ENCODE assay signal across 12 cellular contexts in the genomic region with DNA sequence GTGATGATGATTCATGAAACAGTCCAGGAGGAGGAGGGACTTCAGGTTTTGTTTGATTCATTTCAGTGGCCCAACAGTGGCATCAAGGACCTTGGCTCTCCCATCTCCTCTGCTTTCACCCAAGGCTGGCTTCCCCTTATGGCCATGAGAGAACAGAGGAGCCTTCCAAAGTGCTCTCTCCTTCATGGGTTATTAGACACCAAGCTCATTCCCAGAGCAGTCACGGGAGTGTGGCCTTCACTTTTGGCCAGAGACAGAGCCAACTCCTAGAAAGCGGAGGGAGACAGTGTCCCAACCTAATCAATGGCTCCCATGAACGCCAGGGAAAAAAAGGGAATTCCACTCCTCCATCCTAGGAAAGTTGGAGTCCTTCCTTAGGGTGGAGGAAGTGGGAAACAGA. TPM values are rescaled to one million over a fixed set of nuclear protein-coding genes. Genes with fewer than 3 reads are reported as not detected.
A peak's percentile ranks its signal among the peaks of the same experiment; 100 is the strongest.
DNase-seq lines count a peak whose midpoint lies in the region; ATAC-seq, FAIRE-seq and TF ChIP-seq lines count a peak whose summit lies in the region.
"Had no signal": no experiment of that assay in that cellular context is flagged by ENCODE, and none has a peak within 500 bp of the region (broad histone marks: within the 10 kb centered on the region; RNA-seq: fewer than 3 reads in every experiment).

No MANE protein-coding gene starts in this region.

- H3K9ac ChIP-seq in SK-N-MC (ENCODE audit: insufficient read length), result no peak overlapping the region
- no peak overlapping the region for H3K9ac ChIP-seq in endothelial cell of umbilical vein (replicated peaks; ENCODE audit: extremely low read depth, insufficient read depth, low read length)
- H3K9ac ChIP-seq in skeletal muscle satellite cell (ENCODE audit: low read depth, low read length), result no peak overlapping the region

- DNase-seq in T-helper 1 cell (no peak), SK-N-MC (ENCODE audit: low read depth, low spot score) (no peak), endothelial cell of umbilical vein (ENCODE audit: low read depth, low spot score) (no peak)
- DNase-seq: HCEC 1CT; stimulated activated CD4-positive, alpha-beta T cell treated with anti-CD3 and anti-CD28 coated beads, Interleukin-2, amount 100 ng/mL, for 48 hours had no signal

- ATAC-seq in gastroesophageal sphincter, result no peak
- no peak for ATAC-seq in GM18867 (IDR thresholded peaks at IDR 0.05; ENCODE audit: unreplicated experiment)
- ATAC-seq in HG02852 (IDR thresholded peaks at IDR 0.05; ENCODE audit: unreplicated experiment), result no peak

- intact Hi-C loops in endothelial cell of umbilical vein (cut with micrococcal nuclease), result no loop called here

- dilution Hi-C loops in endothelial cell of umbilical vein (cut with MboI; ENCODE audit: extremely low pct_ligation_motif_present, low sequenced_read_pairs), result no loop called here

- H3K27ac Mint-ChIP-seq in T-helper 1 cell treated with Interleukin-12 subunit alpha and Interleukin-12 subunit beta and Interleukin-4 antibody, amounts not matched to agents 30 μg/mL and 1 μg/mL, for 36 hours, result no peak overlapping the region

- H3K9me3 Mint-ChIP-seq in T-helper 1 cell treated with Interleukin-12 subunit alpha and Interleukin-12 subunit beta and Interleukin-4 antibody, amounts not matched to agents 30 μg/mL and 1 μg/mL, for 36 hours, result no peaks in the 10 kb centered on the region

- peaks cover 51% of the 10 kb centered on the region for H3K4me1 Mint-ChIP-seq in T-helper 1 cell treated with Interleukin-12 subunit alpha and Interleukin-12 subunit beta and Interleukin-4 antibody, amounts not matched to agents 30 μg/mL and 1 μg/mL, for 36 hours (ENCODE audit: low read depth)

- no peak for TF ChIP-seq EP300 in gastroesophageal sphincter (IDR thresholded peaks at IDR 0.05)

- no peaks in the 10 kb centered on the region for H4K20me1 ChIP-seq in endothelial cell of umbilical vein (replicated peaks; ENCODE audit: control insufficient read depth, extremely low read depth, insufficient read depth, low read length)

- H3K4me3 ChIP-seq in SK-N-MC, result peak overlapping the region; percentile 87
- H3K4me3 ChIP-seq in endothelial cell of umbilical vein (replicated peaks in 1 of 3; ENCODE audit: insufficient read depth in 1 of 3, low read depth in 1 of 3, low read length in 3 of 3), result no peak overlapping the region
- peak overlapping the region; percentile 93 for H3K4me3 ChIP-seq in skeletal muscle satellite cell (ENCODE audit: low read length)
- no peak overlapping the region for H3K4me3 ChIP-seq in gastroesophageal sphincter
- H3K4me3 ChIP-seq: lung had no signal

- no CpG with 5 or more reads among the region's 3 CpGs for WGBS in gastroesophageal sphincter (ENCODE audit: low coverage in 1 of 2), 2 donors

- H3K4me1 ChIP-seq in endothelial cell of umbilical vein (ENCODE audit: control insufficient read depth, extremely low read depth, insufficient read depth, low read length) (peaks cover 34% of the 10 kb centered on the region), skeletal muscle satellite cell (ENCODE audit: control insufficient read depth, insufficient read depth, low read length) (peaks cover 26% of the 10 kb centered on the region), gastroesophageal sphincter (peaks cover 0 to 52% (median 28%) of the 10 kb centered on the region in 3 donors)

- H3K27me3 ChIP-seq in endothelial cell of umbilical vein (ENCODE audit: control insufficient read depth in 2 of 2, insufficient read depth in 2 of 2, low read length in 2 of 2) (no peaks in the 10 kb centered on the region), skeletal muscle satellite cell (ENCODE audit: control insufficient read depth, insufficient read depth, low read length) (no peaks in the 10 kb centered on the region), gastroesophageal sphincter (peaks cover 21% of the 10 kb centered on the region)

- H3K4me2 ChIP-seq in endothelial cell of umbilical vein (ENCODE audit: insufficient read depth, low read length) (peak overlapping the region; percentile 67), skeletal muscle satellite cell (ENCODE audit: low read length) (peak overlapping the region; percentile 88)

- BruUV-seq in endothelial cell of umbilical vein (replicated peaks; lab: Mats Ljungman, UMichigan), result no TSS peak

- H3K79me2 ChIP-seq in endothelial cell of umbilical vein (ENCODE audit: control insufficient read depth, insufficient read depth, low read length), result peaks cover 13% of the 10 kb centered on the region

- H3K9me3 ChIP-seq in SK-N-MC (ENCODE audit: low read depth, low read length) (no peaks in the 10 kb centered on the region), endothelial cell of umbilical vein (replicated peaks; ENCODE audit: control insufficient read depth, insufficient read depth, low read length) (no peaks in the 10 kb centered on the region), skeletal muscle satellite cell (replicated peaks; ENCODE audit: low read length) (no peaks in the 10 kb centered on the region), gastroesophageal sphincter (no peaks in the 10 kb centered on the region)

- TF ChIP-seq CTCF in endothelial cell of umbilical vein (IDR thresholded peaks at IDR 0.05; ENCODE audit: extremely low read depth in 1 of 2, insufficient read depth in 1 of 2, low read depth in 1 of 2, low read length in 2 of 2) (no peak), gastroesophageal sphincter (IDR thresholded peaks at IDR 0.05) (no peak)

- peak overlapping the region; percentile 79 for H3K4me3 Mint-ChIP-seq in T-helper 1 cell treated with Interleukin-12 subunit alpha and Interleukin-12 subunit beta and Interleukin-4 antibody, amounts not matched to agents 30 μg/mL and 1 μg/mL, for 36 hours

- H3K27ac ChIP-seq in SK-N-MC (no peak overlapping the region), endothelial cell of umbilical vein (ENCODE audit: insufficient read depth, low read depth, low read length) (no peak overlapping the region), gastroesophageal sphincter (no peak overlapping the region)

- no peak overlapping the region for H2AFZ ChIP-seq in endothelial cell of umbilical vein (ENCODE audit: low read depth, low read length)

- 0 out of 2 replicates have a peak, but pooled peaks cover 4% of the 10 kb centered on the region for H3K36me3 ChIP-seq in SK-N-MC (ENCODE audit: insufficient read depth, low read length)
- peaks cover 0 to under 1% of the 10 kb centered on the region in 2 experiments for H3K36me3 ChIP-seq in endothelial cell of umbilical vein (ENCODE audit: control insufficient read depth in 2 of 2, extremely low read depth in 1 of 2, insufficient read depth in 2 of 2, low read length in 2 of 2)
- H3K36me3 ChIP-seq in skeletal muscle satellite cell (ENCODE audit: insufficient read depth, low read length), result peaks cover 3% of the 10 kb centered on the region
- H3K36me3 ChIP-seq in gastroesophageal sphincter, result peaks cover 0 to 9% of the 10 kb centered on the region in 2 donors

- H3K27me3 Mint-ChIP-seq in T-helper 1 cell treated with Interleukin-12 subunit alpha and Interleukin-12 subunit beta and Interleukin-4 antibody, amounts not matched to agents 30 μg/mL and 1 μg/mL, for 36 hours (ENCODE audit: low read depth), result no peaks in the 10 kb centered on the region

- FAIRE-seq in endothelial cell of umbilical vein (lab: Jason Lieb, UNC), result no peak
- FAIRE-seq: A204.1 had no signal

- TF ChIP-seq POLR2A in endothelial cell of umbilical vein (IDR thresholded peaks at IDR 0.05; ENCODE audit: low read depth, low read length), result no peak
- TF ChIP-seq POLR2A in gastroesophageal sphincter (IDR thresholded peaks at IDR 0.05), result no peak

- no peaks in the 10 kb centered on the region for H3K9me1 ChIP-seq in endothelial cell of umbilical vein (replicated peaks; ENCODE audit: control insufficient read depth, extremely low read depth, insufficient read depth, low read length)

- peaks cover 20% of the 10 kb centered on the region for H3K36me3 Mint-ChIP-seq in T-helper 1 cell treated with Interleukin-12 subunit alpha and Interleukin-12 subunit beta and Interleukin-4 antibody, amounts not matched to agents 30 μg/mL and 1 μg/mL, for 36 hours (ENCODE audit: low read depth)

- POLR2A ChIA-PET in endothelial cell of umbilical vein (lab: Charles Lee), result no interaction called here

- CTCF ChIA-PET in endothelial cell of umbilical vein (lab: Charles Lee), result interaction anchor here (0.8 to 4.3 kb wide), 3 partner anchors 9 to 45 kb away, joined by 3 to 22 read pairs (median 4); a partner anchor contains a TSS

RNA-seq across cellular contexts. Expression of a gene that starts 0.9 kb away (rescaled TPM):
- total RNA-seq in endothelial cell of umbilical vein (2.1 and 2.2 TPM in 2 replicates), gastroesophageal sphincter (1 to 10 TPM; 3.0 to 5.3 (median 4.0) TPM)
- polyA plus RNA-seq in endothelial cell of umbilical vein, result 4.3 and 5.7 TPM in 2 replicates
- polyA plus RNA-seq in endothelial cell of umbilical vein (2011; cell fraction: cytosol; rRNA removed), result 2.2 and 3.2 TPM in 2 replicates
- 3.0 and 3.8 TPM in 2 replicates for polyA plus RNA-seq in endothelial cell of umbilical vein (2011; cell fraction: nucleus; rRNA removed)
- 3.0 and 3.8 TPM in 2 replicates for polyA plus RNA-seq in endothelial cell of umbilical vein (2012)
- polyA minus RNA-seq in endothelial cell of umbilical vein, result 1.4 and 4.7 TPM in 2 replicates
- polyA minus RNA-seq in endothelial cell of umbilical vein (2011; cell fraction: cytosol; rRNA and poly(A)+ RNA removed), result 0.51 TPM
- polyA minus RNA-seq in endothelial cell of umbilical vein (2011; cell fraction: nucleus; rRNA and poly(A)+ RNA removed), result 3.1 and 4.6 TPM in 2 replicates
- total RNA-seq in skeletal muscle satellite cell (2012; rRNA removed), result 3.3 and 4.2 TPM in 2 replicates

RNA-seq across cellular contexts. Expression of a gene that starts 1.5 kb away (rescaled TPM):
- 12.2 and 16.0 TPM in 2 replicates for total RNA-seq in endothelial cell of umbilical vein
- polyA plus RNA-seq in endothelial cell of umbilical vein, result 7.7 and 9.0 TPM in 2 replicates
- 3.4 and 5.0 TPM in 2 replicates for polyA plus RNA-seq in endothelial cell of umbilical vein (2011; cell fraction: cytosol; rRNA removed)
- polyA plus RNA-seq in endothelial cell of umbilical vein (2011; cell fraction: nucleus; rRNA removed), result 19.7 and 27.1 TPM in 2 replicates
- polyA plus RNA-seq in endothelial cell of umbilical vein (2012), result 7.6 and 8.0 TPM in 2 replicates
- 10.6 and 13.9 TPM in 2 replicates for polyA minus RNA-seq in endothelial cell of umbilical vein
- polyA minus RNA-seq in endothelial cell of umbilical vein (2011; cell fraction: cytosol; rRNA and poly(A)+ RNA removed), result 9.9 TPM
- 25.4 and 27.0 TPM in 2 replicates for polyA minus RNA-seq in endothelial cell of umbilical vein (2011; cell fraction: nucleus; rRNA and poly(A)+ RNA removed)
- total RNA-seq in skeletal muscle satellite cell (2012; rRNA removed), result 8.4 and 10.0 TPM in 2 replicates
- total RNA-seq in gastroesophageal sphincter, result 10 to 100 TPM in 1 of 4 donors, 1 to 10 TPM in 3; 7.0 to 12.0 (median 8.9) TPM

RNA-seq across cellular contexts. Expression of a gene that starts 9.0 kb away (rescaled TPM):
- total RNA-seq in endothelial cell of umbilical vein (62.1 and 67.1 TPM in 2 replicates), gastroesophageal sphincter (100 to 1,000 TPM in 1 of 4 donors, 10 to 100 TPM in 3; 49.1 to 127 (median 55.5) TPM)
- polyA plus RNA-seq in endothelial cell of umbilical vein, result 35.8 and 47.3 TPM in 2 replicates
- 27.5 and 41.8 TPM in 2 replicates for polyA plus RNA-seq in endothelial cell of umbilical vein (2011; cell fraction: cytosol; rRNA removed)
- polyA plus RNA-seq in endothelial cell of umbilical vein (2011; cell fraction: nucleus; rRNA removed), result 45.9 and 55.5 TPM in 2 replicates
- polyA plus RNA-seq in endothelial cell of umbilical vein (2012), result 42.5 and 75.3 TPM in 2 replicates
- 17.3 and 23.2 TPM in 2 replicates for polyA minus RNA-seq in endothelial cell of umbilical vein
- polyA minus RNA-seq in endothelial cell of umbilical vein (2011; cell fraction: cytosol; rRNA and poly(A)+ RNA removed), result 28.5 TPM
- polyA minus RNA-seq in endothelial cell of umbilical vein (2011; cell fraction: nucleus; rRNA and poly(A)+ RNA removed), result 14.5 and 21.9 TPM in 2 replicates
- 9.6 and 12.5 TPM in 2 replicates for total RNA-seq in skeletal muscle satellite cell (2012; rRNA removed)

RNA-seq across cellular contexts. Expression of a gene that starts 27.3 kb away (rescaled TPM):
- total RNA-seq in endothelial cell of umbilical vein (37.9 and 39.9 TPM in 2 replicates), gastroesophageal sphincter (10 to 100 TPM; 19.2 to 34.7 (median 23.2) TPM)
- 25.2 and 36.7 TPM in 2 replicates for polyA plus RNA-seq in endothelial cell of umbilical vein
- polyA plus RNA-seq in endothelial cell of umbilical vein (2011; cell fraction: cytosol; rRNA removed), result 13.1 and 20.9 TPM in 2 replicates
- 116 and 147 TPM in 2 replicates for polyA plus RNA-seq in endothelial cell of umbilical vein (2011; cell fraction: nucleus; rRNA removed)
- polyA plus RNA-seq in endothelial cell of umbilical vein (2012), result 20.9 and 28.5 TPM in 2 replicates
- polyA minus RNA-seq in endothelial cell of umbilical vein, result 11.4 and 20.2 TPM in 2 replicates
- 6.3 TPM for polyA minus RNA-seq in endothelial cell of umbilical vein (2011; cell fraction: cytosol; rRNA and poly(A)+ RNA removed)
- polyA minus RNA-seq in endothelial cell of umbilical vein (2011; cell fraction: nucleus; rRNA and poly(A)+ RNA removed), result 21.9 and 32.9 TPM in 2 replicates
- 13.4 and 15.7 TPM in 2 replicates for total RNA-seq in skeletal muscle satellite cell (2012; rRNA removed)

Comparison
In these comparisons a context has a peak if more than half of its experiments do, and no peak if none do; other contexts are left out.
1. H3K4me3 ChIP-seq: peak in SK-N-MC (single experiment) and skeletal muscle satellite cell (single experiment); none in endothelial cell of umbilical vein (0 of 3) and gastroesophageal sphincter (0 of 2).